ENCODE assay signal across 8 cellular contexts in the genomic region with DNA sequence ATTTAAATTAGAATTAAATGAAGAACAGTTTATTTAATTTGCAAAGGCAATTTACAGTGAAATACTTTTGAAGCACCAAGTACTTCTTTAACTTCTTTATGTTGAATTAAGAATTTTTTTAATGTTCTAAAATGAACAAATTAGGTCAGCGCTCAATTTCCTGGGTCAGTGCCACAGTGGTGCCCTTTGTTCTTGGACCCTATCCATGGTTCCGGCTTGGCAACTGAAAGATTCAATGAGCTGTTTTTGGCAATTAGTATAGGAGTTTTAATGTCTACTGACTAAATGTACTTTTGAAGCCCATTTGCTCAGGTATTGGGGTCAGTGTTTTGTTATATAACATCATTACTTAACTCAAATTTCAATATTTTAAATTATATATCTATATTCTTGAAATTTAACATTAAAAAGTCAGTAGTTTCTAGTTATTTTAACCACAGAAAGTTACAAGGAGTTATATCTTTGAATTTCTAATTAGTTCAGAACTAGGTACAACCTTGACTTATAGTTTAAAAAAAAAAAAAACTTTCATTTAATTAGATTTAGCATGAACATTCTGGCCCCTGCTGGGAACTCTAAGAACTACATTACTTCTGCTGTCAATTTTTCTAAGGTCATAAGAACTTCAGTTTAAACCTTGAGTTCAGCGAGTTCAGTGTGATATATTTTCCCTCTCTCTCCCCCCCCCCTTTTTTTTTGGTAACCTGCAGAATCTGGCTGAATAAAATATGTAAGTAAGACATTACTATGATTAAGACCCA.
DNase-seq lines count a peak whose midpoint lies in the region; ATAC-seq and TF ChIP-seq lines count a peak whose summit lies in the region.

No MANE protein-coding gene starts in this region.

- H3K36me3 ChIP-seq in DND-41 (ENCODE audit: insufficient read depth, low read length), result no peaks in the 10 kb centered on the region

- H3K9ac ChIP-seq in DND-41 (ENCODE audit: low read depth, low read length), result no peak overlapping the region

- ATAC-seq in DND-41 (ENCODE audit: insufficient read depth, low read depth) (peak; percentile 68), GM21786 (IDR thresholded peaks at IDR 0.05; ENCODE audit: unreplicated experiment) (peak; percentile 62), HG03457 (IDR thresholded peaks at IDR 0.05; ENCODE audit: unreplicated experiment) (no peak)

- TF ChIP-seq CTCF in DND-41 (IDR thresholded peaks at IDR 0.05; ENCODE audit: borderline replicate concordance, extremely low read depth, low read length, poor library complexity, severe bottlenecking), result peak; percentile 68

- no peak overlapping the region for H3K4me3 ChIP-seq in DND-41 (ENCODE audit: low read depth in 1 of 2, low read length in 2 of 2)

- DNase-seq in DND-41, result peak; percentile 38
- peak; percentile 55 for DNase-seq in NCI-H1417 treated with DMSO at 0.1 percent for 48 hours (lab: John Stamatoyannopoulos, UW)
- DNase-seq in T-helper 1 cell, result peak in 3 of 5 donors; percentile 18 to 19 (median 19)
- DNase-seq in fibroblast of peridontal ligament (ENCODE audit: extremely low read depth), result peak; percentile 91
- peak; percentile 81 for DNase-seq in pons (ENCODE audit: low spot score)
- no peak for DNase-seq in HuH-7.5 (ENCODE audit: low spot score)

- H4K20me1 ChIP-seq in DND-41 (ENCODE audit: insufficient read depth, low read length), result no peaks in the 10 kb centered on the region

- H2AFZ ChIP-seq in DND-41 (ENCODE audit: low read depth, low read length), result no peak overlapping the region

- H3K4me2 ChIP-seq in DND-41 (ENCODE audit: insufficient read depth, low read length), result no peak overlapping the region

- H3K27me3 ChIP-seq in DND-41 (ENCODE audit: insufficient read depth, low read length, poor library complexity), result no peaks in the 10 kb centered on the region

- H3K9me3 ChIP-seq in DND-41 (ENCODE audit: insufficient read depth, low read length, severe bottlenecking), result no peaks in the 10 kb centered on the region

- H3K4me1 ChIP-seq in DND-41 (ENCODE audit: insufficient read depth, low read length), result no peaks in the 10 kb centered on the region

- H3K27ac ChIP-seq in DND-41 (ENCODE audit: low read length), result no peak overlapping the region

- no peaks in the 10 kb centered on the region for H3K79me2 ChIP-seq in DND-41 (ENCODE audit: insufficient read depth, low read length)
